ENCODE assay signal across 23 cellular contexts in genomic region chr2:59567115-59567514, GRCh38.
"Had no signal": no experiment of that assay in that cellular context is flagged by ENCODE, and none has a peak within 500 bp of the region (broad histone marks: within the 10 kb centered on the region; RNA-seq: fewer than 3 reads in every experiment).

No MANE protein-coding gene starts in this region.

- H3K4me3 ChIP-seq: colonic mucosa, left ventricle myocardium inferior, pancreas, right lobe of liver, testis, upper lobe of left lung had no signal

- ATAC-seq: activated naive CD8-positive, alpha-beta T cell treated with anti-CD3 and anti-CD28 coated beads, Interleukin-2, amount 50 U/mL, for 24 hours; activated T-cell treated with anti-CD3 and anti-CD28 coated beads, Interleukin-2, amount 50 U/mL, for 4 hours; naive thymus-derived CD4-positive, alpha-beta T cell; pancreas; right lobe of liver; stimulated activated effector memory CD8-positive, alpha-beta T cell treated with anti-CD3 and anti-CD28 coated beads, Interleukin-12 subunit alpha, Interleukin-12 subunit beta, amount 100 ng/mL, for 72 hours had no signal

- H3K4me1 Mint-ChIP-seq: activated naive CD8-positive, alpha-beta T cell treated with anti-CD3 and anti-CD28 coated beads, Interleukin-2, amount 50 U/mL, for 24 hours; naive thymus-derived CD4-positive, alpha-beta T cell; stimulated activated effector memory CD8-positive, alpha-beta T cell treated with anti-CD3 and anti-CD28 coated beads, Interleukin-12 subunit alpha, Interleukin-12 subunit beta, amount 100 ng/mL, for 72 hours had no signal

- H3K36me3 ChIP-seq: brain microvascular endothelial cell, colonic mucosa, left ventricle myocardium inferior, pancreas, right lobe of liver, upper lobe of left lung had no signal

- H3K27me3 Mint-ChIP-seq: activated naive CD8-positive, alpha-beta T cell treated with anti-CD3 and anti-CD28 coated beads, Interleukin-2, amount 50 U/mL, for 24 hours had no signal

- H3K36me3 Mint-ChIP-seq: naive thymus-derived CD4-positive, alpha-beta T cell; stimulated activated effector memory CD8-positive, alpha-beta T cell treated with anti-CD3 and anti-CD28 coated beads, Interleukin-12 subunit alpha, Interleukin-12 subunit beta, amount 100 ng/mL, for 72 hours had no signal

- H3K9me3 Mint-ChIP-seq: activated naive CD4-positive, alpha-beta T cell treated with anti-CD3 and anti-CD28 coated beads for 36 hours; activated naive CD8-positive, alpha-beta T cell treated with anti-CD3 and anti-CD28 coated beads, Interleukin-2, amount 50 U/mL, for 24 hours; activated T-cell treated with anti-CD3 and anti-CD28 coated beads, Interleukin-2, amount 50 U/mL, for 4 hours; naive thymus-derived CD4-positive, alpha-beta T cell had no signal

- H3K27ac ChIP-seq: brain microvascular endothelial cell, colonic mucosa, left ventricle myocardium inferior, pancreas, right lobe of liver, testis, upper lobe of left lung had no signal

- H3K4me3 Mint-ChIP-seq: activated naive CD4-positive, alpha-beta T cell treated with anti-CD3 and anti-CD28 coated beads for 36 hours; activated naive CD8-positive, alpha-beta T cell treated with anti-CD3 and anti-CD28 coated beads, Interleukin-2, amount 50 U/mL, for 24 hours; activated T-cell treated with anti-CD3 and anti-CD28 coated beads, Interleukin-2, amount 50 U/mL, for 4 hours; naive thymus-derived CD4-positive, alpha-beta T cell; stimulated activated effector memory CD8-positive, alpha-beta T cell treated with anti-CD3 and anti-CD28 coated beads, Interleukin-12 subunit alpha, Interleukin-12 subunit beta, amount 100 ng/mL, for 72 hours had no signal

- H3K4me1 ChIP-seq: colonic mucosa, right lobe of liver, testis, upper lobe of left lung had no signal

- DNase-seq: activated CD4-positive, alpha-beta T cell treated with anti-CD3 and anti-CD28 coated beads, Interleukin-2, amount 50 U/mL, for 1 hour; activated CD8-positive, alpha-beta memory T cell treated with anti-CD3 and anti-CD28 coated beads, Interleukin-2, amount 50 U/mL, for 4 hours; activated naive CD4-positive, alpha-beta T cell treated with anti-CD3 and anti-CD28 coated beads for 36 hours; activated naive CD8-positive, alpha-beta T cell treated with anti-CD3 and anti-CD28 coated beads, Interleukin-2, amount 50 U/mL, for 24 hours; activated T-cell treated with anti-CD3 and anti-CD28 coated beads, Interleukin-2, amount 50 U/mL, for 4 hours; anterior cingulate cortex; brain microvascular endothelial cell; central memory CD4-positive, alpha-beta T cell; colonic mucosa; erythroblast; head of caudate nucleus; left ventricle myocardium inferior; naive thymus-derived CD4-positive, alpha-beta T cell; pancreas; right lobe of liver; small intestine; stimulated activated CD4-positive, alpha-beta T cell treated with anti-CD3 and anti-CD28 coated beads, Interleukin-15, amount 100 ng/mL, for 24 hours; stimulated activated CD4-positive, alpha-beta T cell treated with anti-CD3 and anti-CD28 coated beads, Interleukin-4, amount 100 ng/mL, for 1 hour; T-helper 1 cell; T1000; testis had no signal

- H3K27ac Mint-ChIP-seq: activated naive CD4-positive, alpha-beta T cell treated with anti-CD3 and anti-CD28 coated beads for 36 hours; activated naive CD8-positive, alpha-beta T cell treated with anti-CD3 and anti-CD28 coated beads, Interleukin-2, amount 50 U/mL, for 24 hours; naive thymus-derived CD4-positive, alpha-beta T cell; stimulated activated effector memory CD8-positive, alpha-beta T cell treated with anti-CD3 and anti-CD28 coated beads, Interleukin-12 subunit alpha, Interleukin-12 subunit beta, amount 100 ng/mL, for 72 hours had no signal

- H3K9me3 ChIP-seq: colonic mucosa, left ventricle myocardium inferior, pancreas, right lobe of liver, testis, upper lobe of left lung had no signal

- H3K27me3 ChIP-seq: brain microvascular endothelial cell, colonic mucosa, pancreas, right lobe of liver, testis, upper lobe of left lung had no signal
